Comparison of ENCODE assay signal across 1 cellular context in genomic region chr19:42361545-42361910, GRCh38.
TF ChIP-seq lines count a peak whose summit lies in the region.

No MANE protein-coding gene starts in this region.

TF ChIP-seq in GM23338, 12 proteins besides CTCF, POLR2A, EP300 and RAD21:
- no peak for TF ChIP-seq ZNF462 (CRISPR knock-in tag; IDR thresholded peaks at IDR 0.05)
- TF ChIP-seq ETS1 (IDR thresholded peaks at IDR 0.05): no peak
- no peak for TF ChIP-seq REST (IDR thresholded peaks at IDR 0.05; ENCODE audit: unreplicated experiment)
- TF ChIP-seq EZH2phosphoT487 (IDR thresholded peaks at IDR 0.05; ENCODE audit: unreplicated experiment): no peak
- TF ChIP-seq JUNB (IDR thresholded peaks at IDR 0.05; ENCODE audit: unreplicated experiment): no peak
- TF ChIP-seq ZNF331 (CRISPR knock-in tag; IDR thresholded peaks at IDR 0.05; ENCODE audit: low read depth): no peak
- TF ChIP-seq STAT1 (IDR thresholded peaks at IDR 0.05; ENCODE audit: unreplicated experiment): no peak
- TF ChIP-seq ZNF114 (CRISPR knock-in tag; IDR thresholded peaks at IDR 0.05): no peak
- TF ChIP-seq NANOG (IDR thresholded peaks at IDR 0.05; ENCODE audit: borderline replicate concordance): no peak
- no peak for TF ChIP-seq EZH2 (IDR thresholded peaks at IDR 0.05; ENCODE audit: low read depth, unreplicated experiment)
- TF ChIP-seq CREB1 (CRISPR knock-in tag; IDR thresholded peaks at IDR 0.05; ENCODE audit: low read depth): no peak
- TF ChIP-seq POLR2AphosphoS5 (IDR thresholded peaks at IDR 0.05; ENCODE audit: low read depth): no peak
